Comparison of ENCODE assay signal across 8 cellular contexts in the genomic region with DNA sequence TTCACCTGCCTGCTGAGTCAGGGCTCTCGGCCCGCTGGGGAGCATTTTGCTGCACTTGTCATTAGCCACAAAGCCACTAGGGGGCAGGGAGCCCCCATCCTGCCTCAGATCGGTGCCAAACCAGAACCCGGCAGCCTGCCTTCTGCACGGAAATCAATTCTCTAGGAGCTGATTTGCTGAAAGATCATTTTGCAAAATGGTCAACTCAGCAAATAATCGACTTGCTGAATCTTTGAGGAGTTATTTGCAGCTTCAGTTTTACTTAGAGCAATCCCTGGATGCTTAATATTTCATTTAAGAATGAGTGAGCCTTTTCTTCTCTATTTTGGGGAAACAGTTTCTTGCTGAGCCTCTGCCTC. TPM values are rescaled to one million over a fixed set of nuclear protein-coding genes. Genes with fewer than 3 reads are reported as not detected.
DNase-seq lines count a peak whose midpoint lies in the region; ATAC-seq and TF ChIP-seq lines count a peak whose summit lies in the region.

No MANE protein-coding gene starts in this region.

- no peaks in the 10 kb centered on the region for H3K9me1 ChIP-seq in IMR-90 (ENCODE audit: insufficient read depth, low read length)

- no peaks in the 10 kb centered on the region for H3K9me3 ChIP-seq in CD8-positive, alpha-beta T cell (ENCODE audit: low read length)
- no peaks in the 10 kb centered on the region for H3K9me3 ChIP-seq in IMR-90 (ENCODE audit: control insufficient read depth, insufficient read depth, low read length)
- no peaks in the 10 kb centered on the region for H3K9me3 ChIP-seq in neuronal stem cell (replicated peaks in 1 of 2; ENCODE audit: control insufficient read depth in 2 of 2, insufficient read depth in 1 of 2, low read depth in 1 of 2, low read length in 2 of 2)
- no peaks in the 10 kb centered on the region for H3K9me3 ChIP-seq in stomach

- no peaks in the 10 kb centered on the region for H4K20me1 ChIP-seq in IMR-90 (ENCODE audit: insufficient read depth, low read length)

- H3K9me3 Mint-ChIP-seq in CD8-positive, alpha-beta T cell: no peaks in the 10 kb centered on the region
- H3K9me3 Mint-ChIP-seq in activated T-cell treated with anti-CD3 and anti-CD28 coated beads, Interleukin-2, amount 50 U/mL, for 24 hours: no peaks in the 10 kb centered on the region

- H3K27ac Mint-ChIP-seq in CD8-positive, alpha-beta T cell: peak overlapping the region; percentile 95
- H3K27ac Mint-ChIP-seq in activated T-cell treated with anti-CD3 and anti-CD28 coated beads, Interleukin-2, amount 50 U/mL, for 24 hours: peak overlapping the region; percentile 97

- no peak overlapping the region for H3K9ac ChIP-seq in IMR-90 (ENCODE audit: low read depth, low read length)
- no peak overlapping the region for H3K9ac ChIP-seq in neuronal stem cell (ENCODE audit: low read depth, low read length, poor library complexity)

- peak overlapping the region; percentile 67 for H3K27ac ChIP-seq in CD8-positive, alpha-beta T cell (ENCODE audit: low read depth, low read length)
- H3K27ac ChIP-seq in IMR-90 (ENCODE audit: insufficient read depth, low read length) (no peak overlapping the region), neuronal stem cell (replicated peaks; ENCODE audit: low read length) (no peak overlapping the region), stomach (peak overlapping the region in 3 of 5 donors; percentile 70 to 86 (median 78))

- H2AK5ac ChIP-seq in IMR-90 (ENCODE audit: low read depth, low read length) (no peak overlapping the region), neuronal stem cell (ENCODE audit: low read depth, low read length) (no peak overlapping the region)

- H2BK5ac ChIP-seq in IMR-90 (ENCODE audit: low read depth, low read length, poor library complexity, severe bottlenecking) (no peak overlapping the region), neuronal stem cell (ENCODE audit: low read length) (no peak overlapping the region)

- dilution Hi-C loops in IMR-90 (cut with HindIII; ENCODE audit: low sequenced_read_pairs, unreplicated experiment): no loop called here

- H3K4me3 ChIP-seq in CD8-positive, alpha-beta T cell (ENCODE audit: low read depth, low read length): peak overlapping the region; percentile 9
- H3K4me3 ChIP-seq in IMR-90 (ENCODE audit: insufficient read depth, low read depth, low read length): no peak overlapping the region
- H3K4me3 ChIP-seq in fibroblast of mammary gland (ENCODE audit: control insufficient read depth, low read depth, low read length): no peak overlapping the region
- H3K4me3 ChIP-seq in neuronal stem cell (ENCODE audit: low read length in 2 of 2): no peak overlapping the region
- no peak overlapping the region for H3K4me3 ChIP-seq in stomach

- peak; percentile 75 to 94 (median 87) for DNase-seq in CD8-positive, alpha-beta T cell
- DNase-seq in IMR-90 (peak; percentile 55), OCI-M1 (lab: John Stamatoyannopoulos, UW) (peak; percentile 73), fibroblast of mammary gland (ENCODE audit: low read depth) (peak; percentile 57), neuronal stem cell (ENCODE audit: low spot score) (peak; percentile 54), stomach (peak; percentile 82)
- DNase-seq in activated T-cell treated with anti-CD3 and anti-CD28 coated beads, Interleukin-2, amount 50 U/mL, for 24 hours: peak; percentile 89

- peak overlapping the region; percentile 99 for H3K4me3 Mint-ChIP-seq in CD8-positive, alpha-beta T cell
- peak overlapping the region; percentile 89 for H3K4me3 Mint-ChIP-seq in activated T-cell treated with anti-CD3 and anti-CD28 coated beads, Interleukin-2, amount 50 U/mL, for 24 hours

- no peak for TF ChIP-seq EP300 in stomach (IDR thresholded peaks at IDR 0.05)

- intact Hi-C loops in CD8-positive, alpha-beta T cell (cut with DNase I, micrococcal nuclease): loop anchor here (1.0 to 5.0 kb wide), 9 partner anchors 120 to 429 kb away; a partner anchor contains a TSS
- intact Hi-C loops in IMR-90 (cut with micrococcal nuclease): loop anchor here (1.0 kb wide), 2 partner anchors 429 to 540 kb away; no protein-coding TSS in a partner anchor
- intact Hi-C loops in stomach (cut with DNase I; ENCODE audit: low total_unique reads): no loop called here

- 5% methylated on average over 4 of the region's 6 CpGs; no CpG with 5 or more reads in 1 of the 2 experiments for WGBS in IMR-90 (ENCODE audit: extremely low coverage in 2 of 2, insufficient read length in 1 of 2), 2 experiments
- WGBS in neuronal stem cell (ENCODE audit: extremely low coverage in 2 of 2, insufficient read length in 2 of 2, insufficient replicate concordance in 1 of 2), 2 donors: no CpG with 5 or more reads among the region's 6 CpGs
- 0 to 2% (median 1%) methylated on average over 6 of the region's 6 CpGs for WGBS in stomach, 5 donors

- no peaks in the 10 kb centered on the region for H3K27me3 Mint-ChIP-seq in CD8-positive, alpha-beta T cell (ENCODE audit: low read depth)
- no peaks in the 10 kb centered on the region for H3K27me3 Mint-ChIP-seq in activated T-cell treated with anti-CD3 and anti-CD28 coated beads, Interleukin-2, amount 50 U/mL, for 24 hours

- TF ChIP-seq CTCF in CD8-positive, alpha-beta T cell (IDR thresholded peaks at IDR 0.05): peak; percentile 90
- TF ChIP-seq CTCF in IMR-90 (conservative IDR thresholded peaks at IDR 0.05; ENCODE audit: low read depth, low read length) (peak; percentile 80), fibroblast of mammary gland (conservative IDR thresholded peaks at IDR 0.05; ENCODE audit: control insufficient read depth, insufficient read depth, low read depth, low read length) (peak; percentile 83), stomach (IDR thresholded peaks at IDR 0.05) (peak in 5 of 7 experiments; percentile 57 to 89 (median 85))

- TF ChIP-seq RAD21 in IMR-90 (IDR thresholded peaks at IDR 0.05; ENCODE audit: low read length): peak; percentile 61

- no peak overlapping the region for H3K4me2 ChIP-seq in IMR-90 (ENCODE audit: low read depth, low read length)
- H3K4me2 ChIP-seq in neuronal stem cell (ENCODE audit: insufficient read depth, low read length, poor library complexity, severe bottlenecking): no peak overlapping the region

- H3K27me3 ChIP-seq in CD8-positive, alpha-beta T cell (ENCODE audit: insufficient read depth, low read length): no peaks in the 10 kb centered on the region
- H3K27me3 ChIP-seq in IMR-90 (ENCODE audit: control insufficient read depth, insufficient read depth, low read length): peaks cover 20% of the 10 kb centered on the region; the same call in 1 of the 2 replicates
- peaks cover 0 to 49% (median 0%) of the 10 kb centered on the region in 3 experiments for H3K27me3 ChIP-seq in neuronal stem cell (ENCODE audit: control insufficient read depth in 3 of 3, insufficient read depth in 3 of 3, low read depth in 1 of 3, low read length in 3 of 3)
- peaks cover 0 to 18% (median 6%) of the 10 kb centered on the region in 3 donors for H3K27me3 ChIP-seq in stomach

- H2BK120ac ChIP-seq in IMR-90 (ENCODE audit: low read depth, low read length) (no peak overlapping the region), neuronal stem cell (ENCODE audit: low read depth, low read length) (no peak overlapping the region)

- CTCF ChIA-PET in CD8-positive, alpha-beta T cell (lab: Charles Lee): interaction anchor here (0.5 to 12.2 kb wide), 67 partner anchors 8 to 332 kb away, joined by 3 to 192 read pairs (median 4); a partner anchor contains a TSS
- CTCF ChIA-PET in IMR-90 (lab: Yijun Ruan, JAX): interaction anchor here (0.6 to 1.0 kb wide), 6 partner anchors 17 to 537 kb away, joined by 3 to 5 read pairs (median 4); no protein-coding TSS in a partner anchor

- BruUV-seq in IMR-90 (replicated peaks; lab: Mats Ljungman, UMichigan): no TSS peak

- H4K5ac ChIP-seq in IMR-90 (ENCODE audit: low read depth, low read length): no peak overlapping the region

- peaks cover 24% of the 10 kb centered on the region for H3K36me3 Mint-ChIP-seq in CD8-positive, alpha-beta T cell
- peaks cover 23% of the 10 kb centered on the region for H3K36me3 Mint-ChIP-seq in activated T-cell treated with anti-CD3 and anti-CD28 coated beads, Interleukin-2, amount 50 U/mL, for 24 hours (ENCODE audit: low read depth)

- no peak overlapping the region for H3K14ac ChIP-seq in IMR-90 (replicated peaks; ENCODE audit: low read depth, low read length)
- no peak overlapping the region for H3K14ac ChIP-seq in neuronal stem cell (ENCODE audit: low read length)

- H3K18ac ChIP-seq in IMR-90 (ENCODE audit: low read depth, low read length) (no peak overlapping the region), neuronal stem cell (ENCODE audit: low read length) (no peak overlapping the region)

- no peak for TF ChIP-seq POLR2A in IMR-90 (IDR thresholded peaks at IDR 0.05; ENCODE audit: low read depth, low read length)
- no peak for TF ChIP-seq POLR2A in stomach (IDR thresholded peaks at IDR 0.05)

- H3K4ac ChIP-seq in IMR-90 (ENCODE audit: low read depth, low read length) (no peak overlapping the region), neuronal stem cell (ENCODE audit: low read length) (no peak overlapping the region)

- H3K23ac ChIP-seq in IMR-90 (ENCODE audit: low read depth, low read length) (no peak overlapping the region), neuronal stem cell (ENCODE audit: low read depth, low read length, poor library complexity) (no peak overlapping the region)

- H4K91ac ChIP-seq in IMR-90 (ENCODE audit: insufficient read depth, low read depth, low read length) (no peak overlapping the region), neuronal stem cell (ENCODE audit: low read depth, low read length, poor library complexity) (no peak overlapping the region)

- no peak overlapping the region for H2AK9ac ChIP-seq in IMR-90 (replicated peaks; ENCODE audit: low read depth, low read length, poor library complexity)

- no peak overlapping the region for H2BK20ac ChIP-seq in IMR-90 (ENCODE audit: low read depth, low read length)

- H3K79me1 ChIP-seq in IMR-90 (ENCODE audit: low read depth in 1 of 2, low read length in 2 of 2): no peaks in the 10 kb centered on the region
- H3K79me1 ChIP-seq in neuronal stem cell (ENCODE audit: low read depth, low read length): no peaks in the 10 kb centered on the region

- H2BK15ac ChIP-seq in IMR-90 (ENCODE audit: low read depth, low read length): no peak overlapping the region
- no peak overlapping the region for H2BK15ac ChIP-seq in neuronal stem cell (ENCODE audit: low read length)

- in situ Hi-C loops in IMR-90 (cut with MboI; ENCODE audit: low sequenced_read_pairs): no loop called here

- H2BK12ac ChIP-seq in neuronal stem cell (ENCODE audit: low read length): no peak overlapping the region

- no peak overlapping the region for H3K56ac ChIP-seq in IMR-90 (ENCODE audit: extremely low read depth, insufficient read depth, low read length)

- H3K4me1 Mint-ChIP-seq in CD8-positive, alpha-beta T cell (ENCODE audit: low read depth): peaks cover 58% of the 10 kb centered on the region
- peaks cover 61% of the 10 kb centered on the region for H3K4me1 Mint-ChIP-seq in activated T-cell treated with anti-CD3 and anti-CD28 coated beads, Interleukin-2, amount 50 U/mL, for 24 hours (ENCODE audit: low read depth)

- no peaks in the 10 kb centered on the region for H3K36me3 ChIP-seq in CD8-positive, alpha-beta T cell (ENCODE audit: insufficient read depth, low read length)
- no peaks in the 10 kb centered on the region for H3K36me3 ChIP-seq in IMR-90 (ENCODE audit: control insufficient read depth, insufficient read depth, low read length)
- no peaks in the 10 kb centered on the region for H3K36me3 ChIP-seq in neuronal stem cell (replicated peaks in 1 of 2; ENCODE audit: control insufficient read depth in 2 of 2, insufficient read depth in 2 of 2, low read length in 2 of 2)
- H3K36me3 ChIP-seq in stomach: no peaks in the 10 kb centered on the region

- no peak overlapping the region for H4K8ac ChIP-seq in IMR-90 (ENCODE audit: low read depth in 2 of 2, low read length in 2 of 2)
- H4K8ac ChIP-seq in neuronal stem cell (ENCODE audit: low read depth, low read length): no peak overlapping the region

- H3K4me1 ChIP-seq in CD8-positive, alpha-beta T cell (ENCODE audit: insufficient read depth, low read length): peaks cover 31% of the 10 kb centered on the region
- H3K4me1 ChIP-seq in IMR-90 (ENCODE audit: control insufficient read depth, insufficient read depth, low read length) (no peaks in the 10 kb centered on the region), neuronal stem cell (ENCODE audit: control insufficient read depth in 2 of 2, insufficient read depth in 1 of 2, low read depth in 1 of 2, low read length in 2 of 2) (peaks cover 0 to 4% of the 10 kb centered on the region in 2 donors), stomach (peaks cover 0 to 22% (median 11%) of the 10 kb centered on the region in 4 donors)

- POLR2A ChIA-PET in CD8-positive, alpha-beta T cell (lab: Charles Lee): interaction anchor here (0.7 to 12.3 kb wide), 28 partner anchors 8 to 306 kb away, joined by 3 to 483 read pairs (median 4); a partner anchor contains a TSS
- POLR2A ChIA-PET in IMR-90 (lab: Charles Lee; ENCODE audit: unreplicated experiment): no interaction called here

- peak; percentile 59 for ATAC-seq in CD8-positive, alpha-beta T cell
- ATAC-seq in GM19455 (IDR thresholded peaks at IDR 0.05; ENCODE audit: unreplicated experiment) (peak; percentile 69), IMR-90 (ENCODE audit: low read depth) (peak; percentile 96)

- H2AFZ ChIP-seq in IMR-90 (replicated peaks; ENCODE audit: low read length, poor library complexity) (no peak overlapping the region), neuronal stem cell (ENCODE audit: low read length) (peak overlapping the region; percentile 60)

RNA-seq across cellular contexts. Expression of a gene that starts 1.7 kb away (rescaled TPM):
- total RNA-seq in CD8-positive, alpha-beta T cell: 1 to 10 TPM; 2.0 to 2.5 TPM
- not detected in 2 replicates for total RNA-seq in IMR-90 (2012; rRNA removed)
- polyA plus RNA-seq in IMR-90 (2012; rRNA removed): not detected in 2 replicates
- not detected in 2 replicates for polyA plus RNA-seq in IMR-90 (2012; cell fraction: cytosol; rRNA removed)
- not detected in 2 replicates for polyA plus RNA-seq in IMR-90 (2012; cell fraction: nucleus; rRNA removed; ENCODE audit: low replicate concordance)
- not detected for polyA plus RNA-seq in neuronal stem cell (2013, experiment 1 of 2)
- polyA plus RNA-seq in neuronal stem cell (2013, experiment 2 of 2): not detected
- total RNA-seq in stomach: 1 to 10 TPM in 2 of 5 donors, under 1 TPM in 3; under 0.01 to 8.3 (median 0.29) TPM
- 1 to 10 TPM; 2.8 to 3.2 (median 2.9) TPM for polyA plus RNA-seq in stomach

Comparison
In these comparisons a context has a peak if more than half of its experiments do, and no peak if none do; other contexts are left out.
1. H3K27ac ChIP-seq: peak in CD8-positive, alpha-beta T cell (single experiment) and stomach (3 of 5); none in IMR-90 (single experiment) and neuronal stem cell (single experiment).
2. Peak in every context shown above with its lines, with median percentiles within 50 percentile points of each other: ATAC-seq, DNase-seq and CTCF ChIP-seq.